ENCODE assay signal across 16 cellular contexts in the genomic region with DNA sequence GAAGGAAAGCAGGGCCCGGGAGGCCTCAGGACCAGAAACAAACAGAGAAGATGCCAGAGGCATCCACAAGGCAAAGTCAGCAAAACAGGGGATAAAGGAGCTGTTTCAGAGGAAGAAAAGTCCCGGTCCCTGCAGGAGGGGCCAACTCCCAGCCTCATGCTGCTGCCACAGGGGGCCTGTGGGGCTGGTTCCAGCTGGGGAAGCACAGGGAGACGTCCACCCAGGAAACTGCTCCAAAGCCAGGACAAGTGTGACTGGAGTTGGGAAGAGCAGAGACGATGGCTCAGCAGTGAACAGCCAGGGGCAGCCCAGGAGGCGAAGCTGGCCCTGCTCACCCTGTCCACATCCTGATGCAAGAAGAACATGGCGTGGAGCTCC.
DNase-seq lines count a peak whose midpoint lies in the region; ATAC-seq, FAIRE-seq and TF ChIP-seq lines count a peak whose summit lies in the region.
"Had no signal": no experiment of that assay in that cellular context is flagged by ENCODE, and none has a peak within 500 bp of the region (broad histone marks: within the 10 kb centered on the region; RNA-seq: fewer than 3 reads in every experiment).

No MANE protein-coding gene starts in this region.

- no peak overlapping the region for H3T11ph ChIP-seq in H9 (ENCODE audit: low read length)

- peaks cover 12 to 13% of the 10 kb centered on the region in 2 experiments for H3K4me1 Mint-ChIP-seq in H9
- no peaks in the 10 kb centered on the region for H3K4me1 Mint-ChIP-seq in astrocyte (ENCODE audit: low read depth, unreplicated experiment)
- H3K4me1 Mint-ChIP-seq in naive thymus-derived CD8-positive, alpha-beta T cell = no peaks in the 10 kb centered on the region

- H3K27ac Mint-ChIP-seq in H9 (no peak overlapping the region; a peak in 2 of 7 replicates), astrocyte (ENCODE audit: unreplicated experiment) (no peak overlapping the region)
- H3K27ac Mint-ChIP-seq in naive thymus-derived CD8-positive, alpha-beta T cell = no peak overlapping the region
- H3K27ac Mint-ChIP-seq: CD4-positive, alpha-beta T cell; IgD-negative memory B cell had no signal

- H2BK5ac ChIP-seq in H9 (ENCODE audit: insufficient read length, low read length) (no peak overlapping the region), mesendoderm (ENCODE audit: low read length) (no peak overlapping the region)

- no peak for ATAC-seq in naive thymus-derived CD8-positive, alpha-beta T cell
- no peak for ATAC-seq in HG03095 (IDR thresholded peaks at IDR 0.05; ENCODE audit: unreplicated experiment)

- H3K79me2 ChIP-seq in H9 (ENCODE audit: insufficient read depth, low read length) = no peaks in the 10 kb centered on the region
- H3K79me2 ChIP-seq in astrocyte (ENCODE audit: insufficient read depth, low read length) = no peaks in the 10 kb centered on the region
- H3K79me2 ChIP-seq in mesendoderm (ENCODE audit: control insufficient read depth, insufficient read depth, low read length) = no peaks in the 10 kb centered on the region
- H3K79me2 ChIP-seq in smooth muscle cell (ENCODE audit: low read depth) = no peaks in the 10 kb centered on the region

- WGBS in H9 (ENCODE audit: extremely low coverage, insufficient read length, low lambda C conversion rate) = no CpG with 5 or more reads among the region's 6 CpGs
- WGBS in mesendoderm (ENCODE audit: extremely low coverage, insufficient coverage, low lambda C conversion rate) = no CpG with 5 or more reads among the region's 6 CpGs
- 81% methylated on average over 6 of the region's 6 CpGs for WGBS in smooth muscle cell (ENCODE audit: low lambda C conversion rate)

- H3K4ac ChIP-seq in H9 (ENCODE audit: low read depth, low read length) = no peak overlapping the region
- H3K4ac ChIP-seq in mesendoderm (ENCODE audit: low read depth, low read length) = no peak overlapping the region

- no peaks in the 10 kb centered on the region for H3K36me3 ChIP-seq in astrocyte (ENCODE audit: insufficient read depth, low read length)
- H3K36me3 ChIP-seq in mesendoderm (ENCODE audit: control insufficient read depth, insufficient read depth, low read length) = no peaks in the 10 kb centered on the region
- no peaks in the 10 kb centered on the region for H3K36me3 ChIP-seq in smooth muscle cell (ENCODE audit: low read depth)

- H3K4me3 Mint-ChIP-seq in H9 = no peak overlapping the region; a peak in 1 of 5 replicates
- H3K4me3 Mint-ChIP-seq in astrocyte (ENCODE audit: unreplicated experiment) = no peak overlapping the region
- H3K4me3 Mint-ChIP-seq in naive thymus-derived CD8-positive, alpha-beta T cell = no peak overlapping the region
- H3K4me3 Mint-ChIP-seq: CD4-positive, alpha-beta T cell; IgD-negative memory B cell had no signal

- H3K18ac ChIP-seq in H9 (ENCODE audit: insufficient read length, low read depth, low read length) = no peak overlapping the region
- H3K18ac ChIP-seq in mesendoderm (ENCODE audit: low read length) = no peak overlapping the region

- no peaks in the 10 kb centered on the region; a peak in 2 of 7 replicates for H3K36me3 Mint-ChIP-seq in H9 (ENCODE audit: insufficient read depth in 1 of 3, low read depth in 3 of 3)
- H3K36me3 Mint-ChIP-seq in astrocyte (ENCODE audit: low read depth, unreplicated experiment) = no peaks in the 10 kb centered on the region
- no peaks in the 10 kb centered on the region for H3K36me3 Mint-ChIP-seq in naive thymus-derived CD8-positive, alpha-beta T cell
- H3K36me3 Mint-ChIP-seq: IgD-negative memory B cell had no signal

- peaks cover 3% of the 10 kb centered on the region for H3K23me2 ChIP-seq in H9 (ENCODE audit: insufficient read length, low read depth, low read length, poor library complexity, severe bottlenecking)

- 0 out of 2 replicates have a peak overlapping the region, but pooled peaks have one; percentile 35 for H3K14ac ChIP-seq in H9 (ENCODE audit: insufficient read depth, low read length)

- no peaks in the 10 kb centered on the region for H3K79me1 ChIP-seq in H9 (ENCODE audit: insufficient read depth, low read depth, low read length, poor library complexity, severe bottlenecking)
- no peaks in the 10 kb centered on the region for H3K79me1 ChIP-seq in mesendoderm (ENCODE audit: low read length)

- H2BK15ac ChIP-seq in H9 (ENCODE audit: low read depth, low read length) = no peak overlapping the region
- H2BK15ac ChIP-seq in mesendoderm (replicated peaks; ENCODE audit: low read depth) = no peak overlapping the region

- no peak overlapping the region for H3K23ac ChIP-seq in H9 (ENCODE audit: insufficient read length, low read depth, low read length)
- no peak overlapping the region for H3K23ac ChIP-seq in mesendoderm (ENCODE audit: low read length)

- no peak overlapping the region for H4K8ac ChIP-seq in H9 (replicated peaks; ENCODE audit: insufficient read length, low read depth, low read length)
- H4K8ac ChIP-seq in mesendoderm (ENCODE audit: low read depth, low read length) = no peak overlapping the region

- H2AFZ ChIP-seq in H9 (ENCODE audit: low read length) (no peak overlapping the region), astrocyte (ENCODE audit: low read depth, low read length) (no peak overlapping the region), smooth muscle cell (ENCODE audit: low read depth) (no peak overlapping the region)
- H2AFZ ChIP-seq: PC-9 had no signal

- H2BK120ac ChIP-seq in H9 (ENCODE audit: low read depth, low read length, poor library complexity, severe bottlenecking) = no peak overlapping the region
- no peak overlapping the region for H2BK120ac ChIP-seq in mesendoderm (ENCODE audit: low read depth, low read length)

- H3K56ac ChIP-seq in H9 (ENCODE audit: insufficient read length, low read depth, low read length) = no peak overlapping the region
- H3K56ac ChIP-seq in mesendoderm (ENCODE audit: low read length) = no peak overlapping the region

- H3K4me2 ChIP-seq in H9 (ENCODE audit: insufficient read depth, insufficient read length, low read length) (no peak overlapping the region), astrocyte (ENCODE audit: low read length) (peak overlapping the region; percentile 22), mesendoderm (ENCODE audit: low read length) (no peak overlapping the region), smooth muscle cell (peak overlapping the region; percentile 61)
- H3K4me2 ChIP-seq: PC-9 had no signal

- no peak overlapping the region for H3K27ac ChIP-seq in H9 (ENCODE audit: insufficient read length, low read depth, low read length)
- H3K27ac ChIP-seq in astrocyte (ENCODE audit: low read depth, low read length) = no peak overlapping the region
- no peak overlapping the region for H3K27ac ChIP-seq in mesendoderm (ENCODE audit: low read depth, low read length)
- H3K27ac ChIP-seq in smooth muscle cell (ENCODE audit: low read depth) = no peak overlapping the region
- H3K27ac ChIP-seq: HL-60, PC-9 had no signal

- H4K20me1 ChIP-seq in H9 (ENCODE audit: control insufficient read depth, insufficient read depth, insufficient read length) (no peaks in the 10 kb centered on the region), astrocyte (ENCODE audit: insufficient read depth, low read length) (no peaks in the 10 kb centered on the region), smooth muscle cell (ENCODE audit: low read depth) (no peaks in the 10 kb centered on the region)

- H2BK20ac ChIP-seq in H9 (ENCODE audit: low read depth, low read length, poor library complexity, severe bottlenecking) = no peak overlapping the region

- no peak overlapping the region for H2BK12ac ChIP-seq in H9 (ENCODE audit: insufficient read length, low read depth, low read length)

- H3K9me3 ChIP-seq in H9 (ENCODE audit: control insufficient read depth, low read depth, low read length) (no peaks in the 10 kb centered on the region), astrocyte (ENCODE audit: insufficient read depth, low read depth, low read length) (peaks cover 7% of the 10 kb centered on the region), smooth muscle cell (replicated peaks; ENCODE audit: low read depth) (no peaks in the 10 kb centered on the region)

- H4K91ac ChIP-seq in H9 (ENCODE audit: insufficient read length, low read depth, low read length) = no peak overlapping the region

- H3K4me3 ChIP-seq in astrocyte (ENCODE audit: insufficient read depth, low read depth, low read length) (no peak overlapping the region), mesendoderm (ENCODE audit: low read length) (no peak overlapping the region), smooth muscle cell (no peak overlapping the region)
- H3K4me3 ChIP-seq: PC-9 had no signal

- H3K27me3 ChIP-seq in H9 (ENCODE audit: insufficient read depth, low read length) (no peaks in the 10 kb centered on the region), astrocyte (ENCODE audit: insufficient read depth, low read length) (no peaks in the 10 kb centered on the region), mesendoderm (ENCODE audit: insufficient read depth, low read length, poor library complexity) (no peaks in the 10 kb centered on the region), smooth muscle cell (ENCODE audit: low read depth) (no peaks in the 10 kb centered on the region)

- no peak overlapping the region for H2AK5ac ChIP-seq in H9 (ENCODE audit: insufficient read length, low read length)
- H2AK5ac ChIP-seq in mesendoderm (ENCODE audit: low read length) = peak overlapping the region; percentile 15

- no peak for FAIRE-seq in astrocyte (lab: Jason Lieb, UNC)
- FAIRE-seq: HTR-8/SVneo had no signal

- no peak for DNase-seq in H9
- DNase-seq in astrocyte (ENCODE audit: low read depth) = no peak
- no peak for DNase-seq in mesendoderm
- DNase-seq in smooth muscle cell (lab: John Stamatoyannopoulos, UW; ENCODE audit: unreplicated experiment) = no peak
- DNase-seq in hippocampal formation (lab: John Stamatoyannopoulos, UW) = no peak
- no peak for DNase-seq in naive thymus-derived CD8-positive, alpha-beta T cell
- DNase-seq: EL, HCEC 1CT, NCI-H1417, NCI-H2029 had no signal

- H3K27me3 Mint-ChIP-seq in H9 (ENCODE audit: low read depth) (peaks cover 15% of the 10 kb centered on the region), astrocyte (ENCODE audit: low read depth, unreplicated experiment) (peaks cover 4% of the 10 kb centered on the region)
- peaks cover 11 to 50% (median 34%) of the 10 kb centered on the region in 5 donors for H3K27me3 Mint-ChIP-seq in naive thymus-derived CD8-positive, alpha-beta T cell

- H4K5ac ChIP-seq in H9 (ENCODE audit: insufficient read length, low read depth, low read length) (no peak overlapping the region), mesendoderm (ENCODE audit: low read length) (no peak overlapping the region)

- H3K9me3 Mint-ChIP-seq in H9 = no peaks in the 10 kb centered on the region; a peak in 1 of 5 replicates
- H3K9me3 Mint-ChIP-seq in astrocyte (ENCODE audit: unreplicated experiment) = peaks cover 1% of the 10 kb centered on the region
- no peaks in the 10 kb centered on the region for H3K9me3 Mint-ChIP-seq in naive thymus-derived CD8-positive, alpha-beta T cell
- H3K9me3 Mint-ChIP-seq: CD4-positive, alpha-beta T cell had no signal

- H3K4me1 ChIP-seq in H9 (ENCODE audit: insufficient read depth, low read length) = no peaks in the 10 kb centered on the region
- peaks cover 2% of the 10 kb centered on the region for H3K4me1 ChIP-seq in astrocyte (ENCODE audit: insufficient read depth, low read length)
- peaks cover 5% of the 10 kb centered on the region for H3K4me1 ChIP-seq in mesendoderm (ENCODE audit: control insufficient read depth, low read depth, low read length)
- H3K4me1 ChIP-seq in smooth muscle cell (ENCODE audit: low read depth) = peaks cover 3% of the 10 kb centered on the region

- POLR2A ChIA-PET in naive thymus-derived CD8-positive, alpha-beta T cell (lab: Charles Lee) = no interaction called here

- no peak for TF ChIP-seq CTCF in H9 (conservative IDR thresholded peaks at IDR 0.05)
- no peak for TF ChIP-seq CTCF in astrocyte (IDR thresholded peaks at IDR 0.05; ENCODE audit: insufficient read depth, low read depth, low read length)
- no peak for TF ChIP-seq CTCF in smooth muscle cell (IDR thresholded peaks at IDR 0.05; ENCODE audit: borderline replicate concordance, insufficient read depth, poor library complexity, severe bottlenecking)

- H3F3A ChIP-seq in smooth muscle cell (ENCODE audit: low read depth) = no peaks in the 10 kb centered on the region

- H3K9ac ChIP-seq in H9 (ENCODE audit: extremely low read depth, insufficient read length, low read length) = no peak overlapping the region
- H3K9ac ChIP-seq in astrocyte (ENCODE audit: low read length) = no peak overlapping the region
- H3K9ac ChIP-seq in mesendoderm (ENCODE audit: low read length) = no peak overlapping the region
- no peak overlapping the region for H3K9ac ChIP-seq in smooth muscle cell (ENCODE audit: low read depth)

Comparison
In these comparisons a context has a peak if more than half of its experiments do, and no peak if none do; other contexts are left out.
1. H3K4me2 ChIP-seq: peak in astrocyte (single experiment) and smooth muscle cell (single experiment); none in H9 (single experiment) and mesendoderm (single experiment).